Comparison of ENCODE assay signal across 1 cellular context in genomic region chr11:123776160-123776559, GRCh38.
TF ChIP-seq lines count a peak whose summit lies in the region.

No MANE protein-coding gene starts in this region.

TF ChIP-seq in H1, 55 proteins besides CTCF, POLR2A, EP300 and RAD21:
- no peak for TF ChIP-seq TAF7 (optimal IDR thresholded peaks at IDR 0.05; ENCODE audit: borderline replicate concordance, low read depth, low read length)
- TF ChIP-seq TAF1 (IDR thresholded peaks at IDR 0.05; ENCODE audit: low read depth, low read length), result no peak
- TF ChIP-seq BCL11A (IDR thresholded peaks at IDR 0.05; ENCODE audit: low read depth in 2 of 2, low read length in 2 of 2), result no peak
- TF ChIP-seq USF2 (IDR thresholded peaks at IDR 0.05; ENCODE audit: low read length), result no peak
- TF ChIP-seq CTBP2 (IDR thresholded peaks at IDR 0.05; ENCODE audit: borderline replicate concordance, insufficient read depth, insufficient read length, low read length), result no peak
- TF ChIP-seq JUND (IDR thresholded peaks at IDR 0.05; ENCODE audit: low read length), result peak; percentile 54; the same call in 1 of the 2 replicates
- no peak for TF ChIP-seq PHF8 (conservative IDR thresholded peaks at IDR 0.05; ENCODE audit: low read depth, low read length)
- peak; percentile 68; the same call in 1 of the 2 replicates for TF ChIP-seq MAFK (IDR thresholded peaks at IDR 0.05; ENCODE audit: low read depth, low read length)
